ENCODE assay signal across 23 cellular contexts in the genomic region with DNA sequence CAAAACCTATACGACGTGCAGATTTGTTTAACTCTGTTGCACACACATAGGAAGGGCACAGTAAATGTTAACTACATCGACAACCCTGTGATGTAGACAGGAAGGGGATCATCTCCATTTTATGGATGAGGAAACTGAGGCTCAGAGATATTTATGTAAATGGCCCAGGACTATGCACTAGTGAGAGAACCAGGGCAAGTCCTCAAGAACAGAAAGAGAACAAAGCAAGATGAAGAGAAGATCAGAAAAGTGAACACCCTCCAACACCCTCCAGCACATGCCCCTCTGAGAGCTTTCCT. TPM values are rescaled to one million over a fixed set of nuclear protein-coding genes. Genes with fewer than 3 reads are reported as not detected.
DNase-seq lines count a peak whose midpoint lies in the region; ATAC-seq and TF ChIP-seq lines count a peak whose summit lies in the region.
"Had no signal": no experiment of that assay in that cellular context is flagged by ENCODE, and none has a peak within 500 bp of the region (broad histone marks: within the 10 kb centered on the region; RNA-seq: fewer than 3 reads in every experiment).

No MANE protein-coding gene starts in this region.

- H3K9me3 Mint-ChIP-seq in WTC11: no peaks in the 10 kb centered on the region
- no peaks in the 10 kb centered on the region for H3K9me3 Mint-ChIP-seq in progenitor cell of endocrine pancreas (ENCODE audit: low read depth)
- H3K9me3 Mint-ChIP-seq: activated CD8-positive, alpha-beta T cell treated with anti-CD3 and anti-CD28 coated beads for 36 hours had no signal

- H3K4me1 Mint-ChIP-seq in WTC11: peaks cover 72% of the 10 kb centered on the region
- peaks cover 14% of the 10 kb centered on the region for H3K4me1 Mint-ChIP-seq in progenitor cell of endocrine pancreas (ENCODE audit: low read depth)

- no peak for TF ChIP-seq POLR2A in HCT116 (IDR thresholded peaks at IDR 0.05; ENCODE audit: borderline replicate concordance, extremely low read depth, insufficient read depth, insufficient read length)

- ATAC-seq in HCT116 (no peak), WTC11 (no peak), left colon (no peak)
- ATAC-seq: activated CD4-positive, CD25-positive, alpha-beta regulatory T cell treated with anti-CD3 and anti-CD28 coated beads, Interleukin-2, amount 50 U/mL, for 24 hours; activated CD8-positive, alpha-beta T cell treated with anti-CD3 and anti-CD28 coated beads for 36 hours; activated naive CD4-positive, alpha-beta T cell treated with anti-CD3 and anti-CD28 coated beads, Interleukin-2, amount 50 U/mL, for 72 hours; natural killer cell treated with Interleukin-12 subunit alpha and Interleukin-12 subunit beta and Interleukin-15 and Interleukin-18, amount 100 ng/mL, for 72 hours; T-cell had no signal

- H3K36me3 ChIP-seq in HCT116 (ENCODE audit: control insufficient read depth in 1 of 2, insufficient read depth in 2 of 2, low read length in 2 of 2) (no peaks in the 10 kb centered on the region), iPS-18a (ENCODE audit: control insufficient read depth, low read depth, low read length) (no peaks in the 10 kb centered on the region)
- H3K36me3 ChIP-seq: Peyer's patch, vagina had no signal

- peak overlapping the region; percentile 85 for H3K4me2 ChIP-seq in HCT116 (ENCODE audit: low read length)

- CTCF ChIA-PET in HCT116 (lab: Charles Lee): interaction anchor here (1.0 to 2.9 kb wide), 2 partner anchors 37 to 76 kb away, joined by 3 to 13 read pairs; partner anchors contain the start of gene PCDHAC1
- CTCF ChIA-PET in WTC11 (lab: Charles Lee): interaction anchor here (1.0 to 7.3 kb wide), 8 partner anchors 16 to 127 kb away, joined by 3 to 86 read pairs (median 6); partner anchors contain the start of genes PCDHA13, PCDHAC1, PCDHAC2 and PCDHB2

- H2AFZ ChIP-seq in HCT116 (ENCODE audit: low read depth, low read length, poor library complexity, severe bottlenecking): peak overlapping the region; percentile 89

- no peaks in the 10 kb centered on the region for H3K9me2 ChIP-seq in HCT116 (ENCODE audit: insufficient read depth)

- H4K20me1 ChIP-seq in HCT116 (ENCODE audit: insufficient read depth): no peaks in the 10 kb centered on the region

- TF ChIP-seq CTCF in HCT116 (IDR thresholded peaks at IDR 0.05 in 2 of 3, conservative IDR thresholded peaks at IDR 0.05 in 1 of 3; ENCODE audit: borderline replicate concordance in 1 of 3, insufficient read depth in 1 of 3, low read depth in 2 of 3, low read length in 2 of 3) (no peak), WTC11 (IDR thresholded peaks at IDR 0.05) (no peak), progenitor cell of endocrine pancreas (IDR thresholded peaks at IDR 0.05; ENCODE audit: unreplicated experiment) (no peak)

- RAD21 ChIA-PET in HCT116 (lab: Charles Lee; ENCODE audit: low non-redundant PET in 1 of 2, low total read pairs in 2 of 2, uncharacterized antibody in 2 of 2, unreplicated experiment in 2 of 2): no interaction called here

- BruUV-seq in HCT116 (replicated peaks; lab: Mats Ljungman, UMichigan): no TSS peak

- H3K27ac Mint-ChIP-seq in WTC11 (peak overlapping the region; percentile 99), progenitor cell of endocrine pancreas (peak overlapping the region; percentile 96)
- H3K27ac Mint-ChIP-seq: activated CD8-positive, alpha-beta T cell treated with anti-CD3 and anti-CD28 coated beads for 36 hours; activated naive CD4-positive, alpha-beta T cell treated with anti-CD3 and anti-CD28 coated beads, Interleukin-2, amount 50 U/mL, for 72 hours; dendritic cell treated with granulocyte-macrophage colony-stimulating factor and Interleukin-4, amounts not matched to agents 40 ng/mL and 50 ng/mL, for 4 days; natural killer cell treated with Interleukin-12 subunit alpha and Interleukin-12 subunit beta and Interleukin-15 and Interleukin-18, amount 100 ng/mL, for 72 hours; T-cell had no signal

- TF ChIP-seq RAD21 in HCT116 (IDR thresholded peaks at IDR 0.05; ENCODE audit: low read depth): no peak

- peak overlapping the region; percentile 85 for H3K4me3 Mint-ChIP-seq in WTC11
- H3K4me3 Mint-ChIP-seq in progenitor cell of endocrine pancreas (ENCODE audit: low read depth): no peak overlapping the region
- H3K4me3 Mint-ChIP-seq: activated CD8-positive, alpha-beta T cell treated with anti-CD3 and anti-CD28 coated beads for 36 hours; dendritic cell treated with granulocyte-macrophage colony-stimulating factor and Interleukin-4, amounts not matched to agents 40 ng/mL and 50 ng/mL, for 4 days; natural killer cell treated with Interleukin-12 subunit alpha and Interleukin-12 subunit beta and Interleukin-15 and Interleukin-18, amount 100 ng/mL, for 72 hours had no signal

- intact Hi-C loops in HCT116 (cut with micrococcal nuclease) (loop anchor here (10.0 kb wide), 1 partner anchor 278 kb away; no protein-coding TSS in a partner anchor), left colon (cut with DNase I, micrococcal nuclease) (no loop called here)

- no peaks in the 10 kb centered on the region for H3K27me3 Mint-ChIP-seq in WTC11 (ENCODE audit: low read depth)
- H3K27me3 Mint-ChIP-seq in progenitor cell of endocrine pancreas: no peaks in the 10 kb centered on the region

- H3K36me3 Mint-ChIP-seq in WTC11 (peaks cover 10% of the 10 kb centered on the region; the same call in 1 of the 2 replicates), progenitor cell of endocrine pancreas (ENCODE audit: insufficient read depth) (peaks cover 4% of the 10 kb centered on the region)
- H3K36me3 Mint-ChIP-seq: natural killer cell treated with Interleukin-12 subunit alpha and Interleukin-12 subunit beta and Interleukin-15 and Interleukin-18, amount 100 ng/mL, for 72 hours; T-cell had no signal

- DNase-seq in HCT116 (ENCODE audit: low read depth, low spot score): no peak
- DNase-seq in WTC11 (ENCODE audit: low spot score): no peak
- DNase-seq in progenitor cell of endocrine pancreas (ENCODE audit: low spot score, unreplicated experiment): no peak
- no peak for DNase-seq in left colon
- DNase-seq in activated CD8-positive, alpha-beta memory T cell treated with anti-CD3 and anti-CD28 coated beads, Interleukin-2, amount 50 U/mL, for 4 hours: no peak
- no peak for DNase-seq in GF-D8 (lab: John Stamatoyannopoulos, UW)
- no peak for DNase-seq in stimulated activated CD4-positive, alpha-beta T cell treated with anti-CD3 and anti-CD28 coated beads, Interleukin-2, amount 100 ng/mL, for 48 hours
- DNase-seq: activated CD8-positive, alpha-beta T cell treated with anti-CD3 and anti-CD28 coated beads for 36 hours; activated T-cell treated with anti-CD3 and anti-CD28 coated beads for 4 hours; aorta; mucosa of descending colon; Peyer's patch; stimulated activated naive CD4-positive, alpha-beta T cell treated with Interleukin-2 at 50 U/mL for 16 hours; T-cell had no signal

- POLR2A ChIA-PET in HCT116 (lab: Charles Lee): interaction anchor here (1.0 kb wide), 1 partner anchor 15 kb away, joined by 3 read pairs; no protein-coding TSS in a partner anchor
- POLR2A ChIA-PET in WTC11 (lab: Charles Lee): interaction anchor here (0.6 to 3.9 kb wide), 8 partner anchors 13 to 1322 kb away, joined by 3 to 30 read pairs (median 7); partner anchors contain the start of genes PCDHAC1, PCDHAC2 and SPRY4

- no peaks in the 10 kb centered on the region for H3K79me2 ChIP-seq in HCT116 (ENCODE audit: insufficient read depth, low read length)

- H3K9me3 ChIP-seq in HCT116 (ENCODE audit: control insufficient read depth in 1 of 2, insufficient read depth in 1 of 2, low read depth in 1 of 2, low read length in 2 of 2): no peaks in the 10 kb centered on the region
- H3K9me3 ChIP-seq in iPS-18a (ENCODE audit: control insufficient read depth, low read depth, low read length): no peaks in the 10 kb centered on the region
- H3K9me3 ChIP-seq: mucosa of descending colon, Peyer's patch, vagina had no signal

- H3K4me1 ChIP-seq in HCT116 (ENCODE audit: control insufficient read depth in 1 of 2, insufficient read depth in 2 of 2, low read length in 2 of 2): peaks cover 38 to 44% of the 10 kb centered on the region in 2 experiments
- H3K4me1 ChIP-seq in iPS-18a (ENCODE audit: control insufficient read depth, low read depth, low read length): peaks cover 51% of the 10 kb centered on the region
- H3K4me1 ChIP-seq: vagina had no signal

- H3K9ac ChIP-seq in HCT116 (ENCODE audit: low read length) (no peak overlapping the region), iPS-18a (ENCODE audit: low read length) (peak overlapping the region; percentile 90)

- peak overlapping the region; percentile 86 for H3K27ac ChIP-seq in HCT116 (ENCODE audit: low read depth, low read length)
- peak overlapping the region; percentile 66 for H3K27ac ChIP-seq in iPS-18a (ENCODE audit: low read length)
- H3K27ac ChIP-seq: Peyer's patch, vagina had no signal

- H3K27me3 ChIP-seq in HCT116 (ENCODE audit: insufficient read depth, low read length) (no peaks in the 10 kb centered on the region), iPS-18a (ENCODE audit: control insufficient read depth, insufficient read depth, low read length) (peaks cover 7% of the 10 kb centered on the region)
- H3K27me3 ChIP-seq: Peyer's patch, vagina had no signal

- H3K4me3 ChIP-seq in HCT116 (replicated peaks in 1 of 2; ENCODE audit: low read depth in 1 of 2, low read length in 2 of 2) (no peak overlapping the region), iPS-18a (ENCODE audit: low read length) (peak overlapping the region; percentile 72)
- H3K4me3 ChIP-seq: mucosa of descending colon had no signal

TF ChIP-seq in HCT116, 20 proteins besides CTCF, POLR2A, EP300 and RAD21 (continues in another document):
- TF ChIP-seq TCF7L2 (IDR thresholded peaks at IDR 0.05; ENCODE audit: borderline replicate concordance, extremely low read depth, insufficient read depth, insufficient read length) (no peak), ATF3 (IDR thresholded peaks at IDR 0.05) (no peak), EZH2 (IDR thresholded peaks at IDR 0.05) (no peak)

TF ChIP-seq in WTC11, 78 proteins besides CTCF, POLR2A, EP300 and RAD21 (continues in another document):
- no peak for TF ChIP-seq NR3C1 (CRISPR knock-in tag; conservative IDR thresholded peaks at IDR 0.05; ENCODE audit: low read depth)
- TF ChIP-seq TEAD4 (CRISPR knock-in tag; IDR thresholded peaks at IDR 0.05): no peak

RNA-seq across cellular contexts. Expression of gene PCDHAC2, which starts 36.3 kb away (rescaled TPM):
- 3.2 TPM for total RNA-seq in HCT116 (2021; ENCODE audit: unreplicated experiment)
- 2.3 and 2.5 TPM in 2 replicates for polyA plus RNA-seq in HCT116 (2012)
- 6.7 to 11.3 TPM (median 7.9 TPM) in 3 replicates for total RNA-seq in WTC11 (2021)
- 1.8 and 1.9 TPM in 2 replicates for total RNA-seq in progenitor cell of endocrine pancreas
- under 1 TPM; 0.47 to 0.58 TPM for total RNA-seq in left colon
- total RNA-seq: activated CD8-positive, alpha-beta T cell treated with anti-CD3 and anti-CD28 coated beads for 36 hours; activated naive CD4-positive, alpha-beta T cell treated with anti-CD3 and anti-CD28 coated beads, Interleukin-2, amount 50 U/mL, for 72 hours; natural killer cell treated with Interleukin-12 subunit alpha and Interleukin-12 subunit beta and Interleukin-15 and Interleukin-18, amount 100 ng/mL, for 72 hours had no signal

RNA-seq across cellular contexts. Expression of gene PCDHB1, which starts 48.6 kb away (rescaled TPM):
- total RNA-seq in HCT116 (2021; ENCODE audit: unreplicated experiment) (not detected), WTC11 (2021) (0.09 to 0.13 TPM (median 0.11 TPM) in 3 replicates), progenitor cell of endocrine pancreas (0.29 and 0.31 TPM in 2 replicates), left colon (not detected)
- not detected in 2 replicates for polyA plus RNA-seq in HCT116 (2012)
- total RNA-seq: activated CD8-positive, alpha-beta T cell treated with anti-CD3 and anti-CD28 coated beads for 36 hours; activated naive CD4-positive, alpha-beta T cell treated with anti-CD3 and anti-CD28 coated beads, Interleukin-2, amount 50 U/mL, for 72 hours; aorta; liver; M059J; natural killer cell treated with Interleukin-12 subunit alpha and Interleukin-12 subunit beta and Interleukin-15 and Interleukin-18, amount 100 ng/mL, for 72 hours; Peyer's patch; T-cell; vagina had no signal
- polyA plus RNA-seq: aorta, keratinocyte, liver had no signal
